Comparison of ENCODE assay signal across 28 cellular contexts in the genomic region with DNA sequence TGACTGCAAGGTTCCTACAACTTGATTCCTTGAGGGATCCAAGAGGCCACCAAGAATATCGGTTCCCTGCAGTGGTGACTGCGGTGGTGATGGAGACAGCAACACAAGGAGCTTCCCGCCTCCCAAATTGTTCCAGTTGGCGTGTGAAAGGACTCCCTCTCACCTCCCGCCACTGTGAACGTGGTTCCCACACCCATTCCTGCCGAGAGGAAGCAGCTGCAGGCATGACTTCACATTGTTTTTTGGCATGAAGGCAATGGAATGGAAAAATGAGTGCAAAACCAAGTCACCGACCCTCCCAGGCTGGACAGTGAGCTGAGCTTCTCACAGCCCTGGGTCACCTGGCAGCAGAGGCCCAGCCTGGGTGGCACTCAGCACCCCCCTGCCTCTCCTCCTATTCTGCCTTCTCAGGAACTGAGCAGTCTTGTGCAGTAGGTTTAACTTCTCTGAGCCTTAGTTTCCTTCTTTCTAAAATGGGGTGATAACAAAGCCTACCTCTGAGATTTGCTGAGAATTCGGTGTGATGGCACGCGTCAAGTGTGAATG.
"Had no signal": no experiment of that assay in that cellular context is flagged by ENCODE, and none has a peak within 500 bp of the region (broad histone marks: within the 10 kb centered on the region; RNA-seq: fewer than 3 reads in every experiment).

No MANE protein-coding gene starts in this region.

- H3K4me3 ChIP-seq: body of pancreas, colonic mucosa, sigmoid colon, smooth muscle cell, suprapubic skin, tibial artery, upper lobe of right lung had no signal

- H3K36me3 Mint-ChIP-seq: activated naive CD4-positive, alpha-beta T cell treated with anti-CD3 and anti-CD28 coated beads, Interleukin-2, amount 50 U/mL, for 72 hours; naive B cell; T-cell had no signal

- H3K4me1 ChIP-seq: colonic mucosa, suprapubic skin, upper lobe of right lung had no signal

- H3K4me3 Mint-ChIP-seq: activated CD4-positive, alpha-beta T cell treated with anti-CD3 and anti-CD28 coated beads for 36 hours; activated T-cell treated with anti-CD3 and anti-CD28 coated beads, Interleukin-2, amount 50 U/mL, for 72 hours; effector memory CD8-positive, alpha-beta T cell; mesothelial cell of epicardium; naive B cell; stimulated activated memory B cell treated with anti-CD40 and anti-IgM and Interleukin-4, amounts not matched to agents 10 μg/mL and 1 μg/mL and 100 μg/mL, for 72 hours; stimulated activated naive CD8-positive, alpha-beta T cell treated with anti-CD3 and anti-CD28 coated beads, Interleukin-15, amount 100 ng/mL, for 72 hours; T-cell had no signal

- H3K4me1 Mint-ChIP-seq: activated CD4-positive, alpha-beta T cell treated with anti-CD3 and anti-CD28 coated beads for 36 hours; naive B cell; stimulated activated memory B cell treated with anti-CD40 and anti-IgM and Interleukin-4, amounts not matched to agents 10 μg/mL and 1 μg/mL and 100 μg/mL, for 72 hours; stimulated activated naive CD8-positive, alpha-beta T cell treated with anti-CD3 and anti-CD28 coated beads, Interleukin-15, amount 100 ng/mL, for 72 hours; T-cell had no signal

- H3K9me3 ChIP-seq: body of pancreas, colonic mucosa, sigmoid colon, suprapubic skin, tibial artery, upper lobe of right lung had no signal

- H3K27ac ChIP-seq: body of pancreas, colonic mucosa, suprapubic skin, upper lobe of right lung had no signal

- H3K27me3 ChIP-seq: body of pancreas, colonic mucosa, sigmoid colon, suprapubic skin, tibial artery, upper lobe of right lung had no signal

- H3K27ac Mint-ChIP-seq: activated CD4-positive, alpha-beta T cell treated with anti-CD3 and anti-CD28 coated beads for 36 hours; activated naive CD4-positive, alpha-beta T cell treated with anti-CD3 and anti-CD28 coated beads, Interleukin-2, amount 50 U/mL, for 72 hours; activated T-cell treated with anti-CD3 and anti-CD28 coated beads, Interleukin-2, amount 50 U/mL, for 72 hours; effector memory CD8-positive, alpha-beta T cell; mesothelial cell of epicardium; naive B cell; stimulated activated memory B cell treated with anti-CD40 and anti-IgM and Interleukin-4, amounts not matched to agents 10 μg/mL and 1 μg/mL and 100 μg/mL, for 72 hours; T-cell had no signal

- FAIRE-seq: islet of Langerhans had no signal

- ATAC-seq: activated CD4-positive, alpha-beta T cell treated with anti-CD3 and anti-CD28 coated beads for 36 hours; activated naive CD4-positive, alpha-beta T cell treated with anti-CD3 and anti-CD28 coated beads, Interleukin-2, amount 50 U/mL, for 72 hours; activated T-cell treated with anti-CD3 and anti-CD28 coated beads, Interleukin-2, amount 50 U/mL, for 72 hours; body of pancreas; effector memory CD8-positive, alpha-beta T cell; esophagus mucosa; stimulated activated memory B cell treated with anti-CD40 and anti-IgM and Interleukin-4, amounts not matched to agents 10 μg/mL and 1 μg/mL and 100 μg/mL, for 72 hours; stimulated activated naive CD8-positive, alpha-beta T cell treated with anti-CD3 and anti-CD28 coated beads, Interleukin-15, amount 100 ng/mL, for 72 hours; T-cell; upper lobe of right lung had no signal

- H3K36me3 ChIP-seq: colonic mucosa, upper lobe of right lung had no signal

- H3K4me2 ChIP-seq: smooth muscle cell had no signal

- H3K9me3 Mint-ChIP-seq: activated T-cell treated with anti-CD3 and anti-CD28 coated beads, Interleukin-2, amount 50 U/mL, for 72 hours; effector memory CD8-positive, alpha-beta T cell; stimulated activated naive CD8-positive, alpha-beta T cell treated with anti-CD3 and anti-CD28 coated beads, Interleukin-15, amount 100 ng/mL, for 72 hours had no signal

- DNase-seq: activated CD4-positive, alpha-beta T cell treated with anti-CD3 and anti-CD28 coated beads for 36 hours; activated CD4-positive, alpha-beta T cell treated with anti-CD3 and anti-CD28 coated beads, Interleukin-2, amount 50 U/mL, for 4 hours; activated CD4-positive, CD25-positive, alpha-beta regulatory T cell; activated naive CD4-positive, alpha-beta T cell; activated T-cell treated with anti-CD3 and anti-CD28 coated beads for 4 hours; activated T-cell treated with anti-CD3 and anti-CD28 coated beads, Interleukin-2, amount 50 U/mL, for 72 hours; body of pancreas; cerebellar nuclear complex; colonic mucosa; effector memory CD8-positive, alpha-beta T cell; foreskin fibroblast; naive B cell; occipital lobe; sigmoid colon; stimulated activated CD4-positive, alpha-beta T cell treated with anti-CD3 and anti-CD28 coated beads, Interleukin-1b, Interleukin-23, amount 100 ng/mL, for 48 hours; stimulated activated CD4-positive, alpha-beta T cell treated with anti-CD3 and anti-CD28 coated beads, Interleukin-4, amount 100 ng/mL, for 4 hours; stimulated activated CD8-positive, alpha-beta memory T cell treated with anti-CD3 and anti-CD28 coated beads, Interleukin-4, amount 100 ng/mL, for 48 hours; stimulated activated naive CD8-positive, alpha-beta T cell treated with anti-CD3 and anti-CD28 coated beads, Interleukin-15, amount 100 ng/mL, for 72 hours; T-cell; tibial artery; upper lobe of right lung had no signal
